In genomic region chr10:69898524-69898923, GRCh38 we compare ENCODE assay signal across 19 cellular contexts.
"Had no signal": no experiment of that assay in that cellular context is flagged by ENCODE, and none has a peak within 500 bp of the region (broad histone marks: within the 10 kb centered on the region; RNA-seq: fewer than 3 reads in every experiment).

No MANE protein-coding gene starts in this region.

- FAIRE-seq: keratinocyte, TTC549 had no signal

- H3K4me3 ChIP-seq: right atrium auricular region, smooth muscle cell, stomach had no signal

- H3K27ac Mint-ChIP-seq: activated CD4-positive, alpha-beta memory T cell treated with anti-CD3 and anti-CD28 coated beads, Interleukin-2, amount 10 ng/mL, durations not matched to agents 7 days and 5 days; activated CD8-positive, alpha-beta memory T cell treated with anti-CD3 and anti-CD28 coated beads, Interleukin-2, amount 10 ng/mL, durations not matched to agents 7 days and 5 days; activated naive CD8-positive, alpha-beta T cell treated with anti-CD3 and anti-CD28 coated beads, Interleukin-2, amount 10 ng/mL, durations not matched to agents 7 days and 5 days; effector memory CD8-positive, alpha-beta T cell; stimulated activated effector memory CD8-positive, alpha-beta T cell treated with anti-CD3 and anti-CD28 coated beads, Interleukin-12 subunit alpha, Interleukin-12 subunit beta, amount 100 ng/mL, for 72 hours; T-helper 2 cell treated with Interferon-gamma antibody and Interleukin-4, amounts not matched to agents 5 μg/mL and 100 μg/mL, for 36 hours had no signal

- H3K27me3 ChIP-seq: right atrium auricular region, stomach had no signal

- H3K36me3 ChIP-seq: right atrium auricular region, stomach had no signal

- H3K27ac ChIP-seq: right atrium auricular region, stomach had no signal

- H3K9me3 Mint-ChIP-seq: activated CD4-positive, alpha-beta memory T cell treated with anti-CD3 and anti-CD28 coated beads, Interleukin-2, amount 10 ng/mL, durations not matched to agents 7 days and 5 days; activated naive CD8-positive, alpha-beta T cell treated with anti-CD3 and anti-CD28 coated beads, Interleukin-2, amount 10 ng/mL, durations not matched to agents 7 days and 5 days; effector memory CD8-positive, alpha-beta T cell; naive thymus-derived CD8-positive, alpha-beta T cell; stimulated activated effector memory CD8-positive, alpha-beta T cell treated with anti-CD3 and anti-CD28 coated beads, Interleukin-12 subunit alpha, Interleukin-12 subunit beta, amount 100 ng/mL, for 72 hours; T-helper 2 cell treated with Interferon-gamma antibody and Interleukin-4, amounts not matched to agents 5 μg/mL and 100 μg/mL, for 36 hours had no signal

- H3K27me3 Mint-ChIP-seq: activated CD4-positive, alpha-beta memory T cell treated with anti-CD3 and anti-CD28 coated beads, Interleukin-2, amount 10 ng/mL, durations not matched to agents 7 days and 5 days; activated CD8-positive, alpha-beta memory T cell treated with anti-CD3 and anti-CD28 coated beads, Interleukin-2, amount 10 ng/mL, durations not matched to agents 7 days and 5 days; activated naive CD8-positive, alpha-beta T cell treated with anti-CD3 and anti-CD28 coated beads, Interleukin-2, amount 10 ng/mL, durations not matched to agents 7 days and 5 days; naive thymus-derived CD8-positive, alpha-beta T cell had no signal

- DNase-seq: activated CD4-positive, alpha-beta memory T cell treated with anti-CD3 and anti-CD28 coated beads, Interleukin-2, amount 10 ng/mL, durations not matched to agents 7 days and 5 days; activated CD4-positive, alpha-beta T cell treated with anti-CD3 and anti-CD28 coated beads for 48 hours; activated CD4-positive, CD25-positive, alpha-beta regulatory T cell; activated CD8-positive, alpha-beta memory T cell treated with anti-CD3 and anti-CD28 coated beads, Interleukin-2, amount 10 ng/mL, durations not matched to agents 7 days and 5 days; activated naive CD4-positive, alpha-beta T cell; activated naive CD8-positive, alpha-beta T cell treated with anti-CD3 and anti-CD28 coated beads, Interleukin-2, amount 10 ng/mL, durations not matched to agents 7 days and 5 days; amygdala; effector memory CD8-positive, alpha-beta T cell; mesenchymal stem cell; naive thymus-derived CD8-positive, alpha-beta T cell; nucleus accumbens; stimulated activated CD4-positive, alpha-beta T cell treated with anti-CD3 and anti-CD28 coated beads, Interleukin-4, amount 100 ng/mL, for 1 hour; stomach had no signal

- H3K36me3 Mint-ChIP-seq: activated CD8-positive, alpha-beta memory T cell treated with anti-CD3 and anti-CD28 coated beads, Interleukin-2, amount 10 ng/mL, durations not matched to agents 7 days and 5 days; activated naive CD8-positive, alpha-beta T cell treated with anti-CD3 and anti-CD28 coated beads, Interleukin-2, amount 10 ng/mL, durations not matched to agents 7 days and 5 days; naive thymus-derived CD8-positive, alpha-beta T cell; stimulated activated effector memory CD8-positive, alpha-beta T cell treated with anti-CD3 and anti-CD28 coated beads, Interleukin-12 subunit alpha, Interleukin-12 subunit beta, amount 100 ng/mL, for 72 hours had no signal

- H3K9me3 ChIP-seq: right atrium auricular region, stomach had no signal

- H3K4me1 Mint-ChIP-seq: activated CD4-positive, alpha-beta memory T cell treated with anti-CD3 and anti-CD28 coated beads, Interleukin-2, amount 10 ng/mL, durations not matched to agents 7 days and 5 days; activated CD8-positive, alpha-beta memory T cell treated with anti-CD3 and anti-CD28 coated beads, Interleukin-2, amount 10 ng/mL, durations not matched to agents 7 days and 5 days; activated naive CD8-positive, alpha-beta T cell treated with anti-CD3 and anti-CD28 coated beads, Interleukin-2, amount 10 ng/mL, durations not matched to agents 7 days and 5 days; stimulated activated effector memory CD8-positive, alpha-beta T cell treated with anti-CD3 and anti-CD28 coated beads, Interleukin-12 subunit alpha, Interleukin-12 subunit beta, amount 100 ng/mL, for 72 hours had no signal

- H3K4me3 Mint-ChIP-seq: activated CD4-positive, alpha-beta memory T cell treated with anti-CD3 and anti-CD28 coated beads, Interleukin-2, amount 10 ng/mL, durations not matched to agents 7 days and 5 days; activated CD8-positive, alpha-beta memory T cell treated with anti-CD3 and anti-CD28 coated beads, Interleukin-2, amount 10 ng/mL, durations not matched to agents 7 days and 5 days; activated naive CD8-positive, alpha-beta T cell treated with anti-CD3 and anti-CD28 coated beads, Interleukin-2, amount 10 ng/mL, durations not matched to agents 7 days and 5 days; effector memory CD8-positive, alpha-beta T cell; naive thymus-derived CD8-positive, alpha-beta T cell; stimulated activated effector memory CD8-positive, alpha-beta T cell treated with anti-CD3 and anti-CD28 coated beads, Interleukin-12 subunit alpha, Interleukin-12 subunit beta, amount 100 ng/mL, for 72 hours; T-helper 2 cell treated with Interferon-gamma antibody and Interleukin-4, amounts not matched to agents 5 μg/mL and 100 μg/mL, for 36 hours had no signal

- ATAC-seq: activated CD8-positive, alpha-beta memory T cell treated with anti-CD3 and anti-CD28 coated beads, Interleukin-2, amount 10 ng/mL, durations not matched to agents 7 days and 5 days; effector memory CD8-positive, alpha-beta T cell; naive thymus-derived CD8-positive, alpha-beta T cell; stimulated activated effector memory CD8-positive, alpha-beta T cell treated with anti-CD3 and anti-CD28 coated beads, Interleukin-12 subunit alpha, Interleukin-12 subunit beta, amount 100 ng/mL, for 72 hours had no signal
